Comparison of ENCODE assay signal across 8 cellular contexts in genomic region chr6:32190054-32190945, GRCh38. TPM values are rescaled to one million over a fixed set of nuclear protein-coding genes. Genes with fewer than 3 reads are reported as not detected.
DNase-seq lines count a peak whose midpoint lies in the region; ATAC-seq, FAIRE-seq and TF ChIP-seq lines count a peak whose summit lies in the region.

Gene PBX2 (minus strand): TSS chr6:32190202. CDS start chr6:32189915, 287 bp downstream.

- peak; percentile 86 for DNase-seq in GM12891 (ENCODE audit: insufficient read length, low spot score)
- DNase-seq in NCI-H2196 (lab: John Stamatoyannopoulos, UW; ENCODE audit: unreplicated experiment): peak; percentile 70
- DNase-seq in T47D (ENCODE audit: low read depth in 1 of 2, low spot score in 1 of 2): peak; percentile 62 to 93

- H3K9ac ChIP-seq in skeletal muscle tissue (ENCODE audit: low read depth in 1 of 3, low read length in 3 of 3): peak within 1 kb of the TSS; percentile 87 to 95 (median 91)

- no peak for TF ChIP-seq CTCF in VCaP (conservative IDR thresholded peaks at IDR 0.05)

- H3K9me3 ChIP-seq in iPS-18c (ENCODE audit: control insufficient read depth, insufficient read depth, low read length) (no peaks in the 10 kb centered on the region), skeletal muscle tissue (ENCODE audit: control insufficient read depth in 3 of 3, low read length in 3 of 3) (no peaks in the 10 kb centered on the region)

- H3K4me3 ChIP-seq in iPS-18c (ENCODE audit: insufficient read depth, low read depth, low read length) (peak within 1 kb of the TSS; percentile 70), skeletal muscle tissue (ENCODE audit: low read length in 3 of 3) (peak within 1 kb of the TSS; percentile 86 to 94 (median 87))

- FAIRE-seq in GM12891 (lab: Jason Lieb, UNC): peak; percentile 75

- peaks cover 15 to 16% (median 15%) of the 10 kb centered on the region in 3 donors for H3K36me3 ChIP-seq in skeletal muscle tissue (ENCODE audit: control insufficient read depth in 3 of 3, insufficient read depth in 3 of 3, low read length in 3 of 3)

- H3K4me1 ChIP-seq in skeletal muscle tissue (ENCODE audit: control insufficient read depth in 3 of 3, insufficient read depth in 3 of 3, low read length in 3 of 3): peaks cover 42 to 63% (median 58%) of the 10 kb centered on the region in 3 donors

- no peaks in the 10 kb centered on the region for H3K27me3 ChIP-seq in skeletal muscle tissue (ENCODE audit: control insufficient read depth in 3 of 3, insufficient read depth in 3 of 3, low read length in 3 of 3)

- H3K27ac ChIP-seq in VCaP (peak within 1 kb of the TSS; percentile 83), skeletal muscle tissue (ENCODE audit: low read depth, low read length) (peak within 1 kb of the TSS; percentile 97)

- peak; percentile 75 for TF ChIP-seq POLR2A in GM12891 (IDR thresholded peaks at IDR 0.05; ENCODE audit: low read depth, low read length)

- in situ Hi-C loops in T47D (cut with HindIII; ENCODE audit: low pct_unique_long_range_greater_than_20kb, low sequenced_read_pairs): no loop called here

- ATAC-seq in HG02973 (IDR thresholded peaks at IDR 0.05; ENCODE audit: unreplicated experiment) (peak; percentile 67), GM18870 (IDR thresholded peaks at IDR 0.05; ENCODE audit: unreplicated experiment) (no peak)

TF ChIP-seq in GM12891, 5 proteins besides CTCF, POLR2A, EP300 and RAD21:
- TF ChIP-seq SPI1 (IDR thresholded peaks at IDR 0.05; ENCODE audit: low read depth, low read length) (peak; percentile 95), PAX5 (IDR thresholded peaks at IDR 0.05; ENCODE audit: insufficient read depth, low read length, severe bottlenecking) (no peak), POLR2AphosphoS5 (IDR thresholded peaks at IDR 0.05; ENCODE audit: low read depth, low read length) (peak; percentile 79; the same call in 1 of the 2 replicates), TAF1 (IDR thresholded peaks at IDR 0.05; ENCODE audit: low read depth, low read length) (peak; percentile 39; the same call in 1 of the 2 replicates), POU2F2 (IDR thresholded peaks at IDR 0.05; ENCODE audit: low read depth, low read length) (peak; percentile 51; the same call in 1 of the 2 replicates)
TF ChIP-seq in GM12891: peak in this region for 4.

RNA-seq across cellular contexts. Expression of gene PBX2, which starts in this region (rescaled TPM):
- polyA plus RNA-seq in GM12891 (2012; ENCODE audit: low read depth, missing spikeins): 53.1 TPM
- total RNA-seq in skeletal muscle tissue: 50.1 TPM
